ENCODE assay signal across 8 cellular contexts in genomic region chr20:56393133-56393472, GRCh38.
A peak's percentile ranks its signal among the peaks of the same experiment; 100 is the strongest.
DNase-seq lines count a peak whose midpoint lies in the region; ATAC-seq lines count a peak whose summit lies in the region.

No MANE protein-coding gene starts in this region.

- no peak for ATAC-seq in GM21390 (IDR thresholded peaks at IDR 0.05; ENCODE audit: unreplicated experiment)

- no peaks in the 10 kb centered on the region for H3K9me3 ChIP-seq in adipocyte (ENCODE audit: control insufficient read depth, low read length)

- peaks cover 17% of the 10 kb centered on the region for H3K4me1 ChIP-seq in adipocyte (ENCODE audit: control insufficient read depth, insufficient read depth, low read length)

- peak overlapping the region; percentile 92 for H3K4me3 ChIP-seq in adipocyte (ENCODE audit: low read length)

- H3K27me3 ChIP-seq in adipocyte (replicated peaks; ENCODE audit: control insufficient read depth, insufficient read depth, low read length) = no peaks in the 10 kb centered on the region

- DNase-seq in stimulated activated CD4-positive, alpha-beta T cell treated with anti-CD3 and anti-CD28 coated beads, Interleukin-1b, Interleukin-23, amount 100 ng/mL, for 48 hours = peak; percentile 18
- no peak for DNase-seq in stimulated activated CD4-positive, alpha-beta T cell treated with anti-CD3 and anti-CD28 coated beads, Interleukin-4, amount 100 ng/mL, for 4 hours
- DNase-seq in adipocyte (ENCODE audit: low read depth) (peak; percentile 17), left kidney (ENCODE audit: low read depth, low spot score) (peak; percentile 5), AML-193 (lab: John Stamatoyannopoulos, UW) (no peak), NCI-H524 (lab: John Stamatoyannopoulos, UW) (no peak), GF-D8 (lab: John Stamatoyannopoulos, UW) (no peak)

- H3K9ac ChIP-seq in adipocyte (ENCODE audit: low read length) = peak overlapping the region; percentile 90

- H3K36me3 ChIP-seq in adipocyte (ENCODE audit: control insufficient read depth, insufficient read depth, low read length, severe bottlenecking) = peaks cover 31% of the 10 kb centered on the region

Comparison
In these comparisons a context has a peak if more than half of its experiments do, and no peak if none do; other contexts are left out.
1. DNase-seq: peak in stimulated activated CD4-positive, alpha-beta T cell treated with anti-CD3 and anti-CD28 coated beads, Interleukin-1b, Interleukin-23, amount 100 ng/mL, for 48 hours (single experiment), adipocyte (single experiment) and left kidney (single experiment); none in stimulated activated CD4-positive, alpha-beta T cell treated with anti-CD3 and anti-CD28 coated beads, Interleukin-4, amount 100 ng/mL, for 4 hours (0 of 2), AML-193 (0 of 2), NCI-H524 (0 of 2) and GF-D8 (single experiment).